Comparison of ENCODE assay signal across 8 cellular contexts in the genomic region with DNA sequence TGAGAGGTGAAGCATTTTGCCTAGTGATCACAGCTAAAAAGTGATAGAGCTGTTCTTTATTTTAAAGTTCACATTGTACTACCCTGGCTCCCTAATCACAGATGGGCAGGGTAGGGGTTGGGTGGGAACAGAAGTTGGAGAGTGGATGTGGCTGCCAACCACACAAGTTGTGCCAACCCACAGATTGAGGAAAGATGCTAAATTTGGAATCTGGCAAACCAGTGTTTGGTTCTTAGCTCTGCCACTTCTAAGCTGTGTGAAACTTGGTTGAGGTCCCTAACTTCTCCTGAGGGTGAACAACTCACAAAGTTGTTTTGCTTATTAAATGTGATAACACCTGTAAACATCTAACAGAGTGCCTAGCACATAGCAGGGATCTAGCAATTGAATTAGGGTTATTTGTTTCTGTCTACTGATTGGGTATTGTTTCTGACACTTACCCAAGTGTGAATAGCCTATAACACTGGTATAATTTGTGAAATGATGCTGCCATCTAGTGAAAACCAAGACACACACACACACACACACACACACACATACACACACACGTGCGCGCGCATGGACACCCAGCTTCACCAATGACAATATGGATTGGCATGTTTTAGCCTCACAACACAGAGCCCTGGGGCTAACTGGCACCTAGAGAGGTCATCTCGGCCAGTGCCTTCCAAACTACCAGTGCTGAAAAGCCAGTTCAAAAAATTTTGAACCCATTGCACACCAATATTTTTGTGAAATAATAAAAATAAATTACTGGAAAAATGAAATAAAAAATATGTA. TPM values are rescaled to one million over a fixed set of nuclear protein-coding genes. Genes with fewer than 3 reads are reported as not detected.
DNase-seq lines count a peak whose midpoint lies in the region; ATAC-seq and TF ChIP-seq lines count a peak whose summit lies in the region.

No MANE protein-coding gene starts in this region.

- intact Hi-C loops in OCI-LY7 (cut with micrococcal nuclease; ENCODE audit: unreplicated experiment) = no loop called here
- intact Hi-C loops in lower lobe of right lung (cut with DNase I) = no loop called here

- ATAC-seq in GM21526 (IDR thresholded peaks at IDR 0.05; ENCODE audit: low FRiP score, unreplicated experiment) = peak; percentile 62
- ATAC-seq in lower lobe of right lung = no peak
- no peak for ATAC-seq in GM19467 (IDR thresholded peaks at IDR 0.05; ENCODE audit: unreplicated experiment)

- H4K20me1 ChIP-seq in OCI-LY7 (ENCODE audit: insufficient read depth, low read length) = no peaks in the 10 kb centered on the region

- no peaks in the 10 kb centered on the region for H3K79me2 ChIP-seq in OCI-LY7 (ENCODE audit: insufficient read depth, low read depth, low read length)

- no peaks in the 10 kb centered on the region for H3K9me2 ChIP-seq in OCI-LY7 (ENCODE audit: insufficient read depth, low read length)

- H3K27me3 ChIP-seq in lower lobe of right lung (ENCODE audit: low read depth) = no peaks in the 10 kb centered on the region

- in situ Hi-C loops in Caki2 (cut with HindIII; ENCODE audit: low pct_unique_long_range_greater_than_20kb, low sequenced_read_pairs) = no loop called here

- H3K4me3 ChIP-seq in OCI-LY7 (ENCODE audit: low read depth, low read length, poor library complexity, severe bottlenecking) (no peak overlapping the region), epithelial cell of esophagus (ENCODE audit: low read length) (no peak overlapping the region), lower lobe of right lung (no peak overlapping the region)

- peak; percentile 19 for DNase-seq in Caki2 (ENCODE audit: low read depth)
- DNase-seq in OCI-LY7 (ENCODE audit: low spot score) = peak; percentile 17
- peak; percentile 77 for DNase-seq in epithelial cell of esophagus (ENCODE audit: low read depth)
- DNase-seq in stimulated activated CD4-positive, alpha-beta T cell treated with anti-CD3 and anti-CD28 coated beads, Interleukin-15, amount 100 ng/mL, for 24 hours = peak; percentile 39
- DNase-seq in T1000 (lab: John Stamatoyannopoulos, UW) = no peak
- no peak for DNase-seq in lower lobe of right lung

- H3K36me3 ChIP-seq in OCI-LY7 (ENCODE audit: insufficient read depth, low read length) (no peaks in the 10 kb centered on the region), lower lobe of right lung (no peaks in the 10 kb centered on the region)

- H3K9me3 ChIP-seq in OCI-LY7 (ENCODE audit: low read length) (no peaks in the 10 kb centered on the region), lower lobe of right lung (no peaks in the 10 kb centered on the region)

- peak; percentile 40 for TF ChIP-seq CTCF in OCI-LY7 (conservative IDR thresholded peaks at IDR 0.05; ENCODE audit: low read length)
- peak; percentile 29 for TF ChIP-seq CTCF in epithelial cell of esophagus (IDR thresholded peaks at IDR 0.05; ENCODE audit: insufficient read depth, low read depth, low read length, missing control alignments)
- TF ChIP-seq CTCF in lower lobe of right lung (IDR thresholded peaks at IDR 0.05) = no peak

- no TSS peak for BruUV-seq in OCI-LY7 (replicated peaks; lab: Mats Ljungman, UMichigan)

- H3K4me1 ChIP-seq in OCI-LY7 (ENCODE audit: insufficient read depth, low read length, poor library complexity, severe bottlenecking) = no peaks in the 10 kb centered on the region
- no peaks in the 10 kb centered on the region for H3K4me1 ChIP-seq in lower lobe of right lung

- CTCF ChIA-PET in OCI-LY7 (lab: Charles Lee; ENCODE audit: unreplicated experiment) = no interaction called here

- H2AFZ ChIP-seq in OCI-LY7 (ENCODE audit: low read length) = no peak overlapping the region

- H3K4me2 ChIP-seq in OCI-LY7 (ENCODE audit: low read length) = no peak overlapping the region

- H3K27ac ChIP-seq in OCI-LY7 (ENCODE audit: low read depth, low read length, poor library complexity, severe bottlenecking) (no peak overlapping the region), lower lobe of right lung (no peak overlapping the region)

- POLR2A ChIA-PET in OCI-LY7 (lab: Charles Lee) = interaction anchor here (0.6 kb wide), 2 partner anchors 83 to 687 kb away, joined by 3 read pairs; no protein-coding TSS in a partner anchor

RNA-seq across cellular contexts. Expression of gene ADGRG7, which starts 25.3 kb away (rescaled TPM):
- not detected in 2 replicates for total RNA-seq in Caki2 (2014; rRNA removed; shearing (Covaris generic); ENCODE audit: low replicate concordance)
- total RNA-seq in OCI-LY7 (2014; rRNA removed; shearing (Covaris generic)) = not detected in 2 replicates
- total RNA-seq in OCI-LY7 (2022) (not detected in 2 replicates), lower lobe of right lung (not detected)

Comparison
In these comparisons a context has a peak if more than half of its experiments do, and no peak if none do; other contexts are left out.
1. DNase-seq: peak in Caki2 (single experiment), OCI-LY7 (single experiment), epithelial cell of esophagus (single experiment) and stimulated activated CD4-positive, alpha-beta T cell treated with anti-CD3 and anti-CD28 coated beads, Interleukin-15, amount 100 ng/mL, for 24 hours (single experiment); none in T1000 (single experiment) and lower lobe of right lung (single experiment).